Comparison of ENCODE assay signal across 2 cellular contexts in genomic region chr4:79915276-79915675, GRCh38.
TF ChIP-seq lines count a peak whose summit lies in the region.

No MANE protein-coding gene starts in this region.

TF ChIP-seq in IMR-90, 13 proteins besides CTCF, POLR2A, EP300 and RAD21 (continued from another document):
- TF ChIP-seq, protein P1, sequence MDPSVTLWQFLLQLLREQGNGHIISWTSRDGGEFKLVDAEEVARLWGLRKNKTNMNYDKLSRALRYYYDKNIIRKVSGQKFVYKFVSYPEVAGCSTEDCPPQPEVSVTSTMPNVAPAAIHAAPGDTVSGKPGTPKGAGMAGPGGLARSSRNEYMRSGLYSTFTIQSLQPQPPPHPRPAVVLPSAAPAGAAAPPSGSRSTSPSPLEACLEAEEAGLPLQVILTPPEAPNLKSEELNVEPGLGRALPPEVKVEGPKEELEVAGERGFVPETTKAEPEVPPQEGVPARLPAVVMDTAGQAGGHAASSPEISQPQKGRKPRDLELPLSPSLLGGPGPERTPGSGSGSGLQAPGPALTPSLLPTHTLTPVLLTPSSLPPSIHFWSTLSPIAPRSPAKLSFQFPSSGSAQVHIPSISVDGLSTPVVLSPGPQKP (IDR thresholded peaks at IDR 0.05; ENCODE audit: borderline replicate concordance, low read depth, low read length) = no peak
- no peak for TF ChIP-seq CEBPB (IDR thresholded peaks at IDR 0.05; ENCODE audit: low read depth, low read length)
- no peak for TF ChIP-seq RFX5 (IDR thresholded peaks at IDR 0.05; ENCODE audit: low read depth, low read length)
- no peak for TF ChIP-seq NFE2L2 (IDR thresholded peaks at IDR 0.05; ENCODE audit: low read depth, low read length)
- TF ChIP-seq MAZ (IDR thresholded peaks at IDR 0.05; ENCODE audit: borderline replicate concordance, low read depth, low read length) = no peak
- no peak for TF ChIP-seq FOS (IDR thresholded peaks at IDR 0.05; ENCODE audit: low read depth, low read length)
- TF ChIP-seq MAFK (IDR thresholded peaks at IDR 0.05; ENCODE audit: low read depth, low read length) = no peak

TF ChIP-seq in neural cell, 6 proteins besides CTCF, POLR2A, EP300 and RAD21 (continued from another document):
- TF ChIP-seq REST (IDR thresholded peaks at IDR 0.05; ENCODE audit: borderline replicate concordance) (no peak), MXI1 (conservative IDR thresholded peaks at IDR 0.05; ENCODE audit: poor library complexity, severe bottlenecking) (no peak), POLR2AphosphoS5 (IDR thresholded peaks at IDR 0.05) (no peak), SMC3 (conservative IDR thresholded peaks at IDR 0.05; ENCODE audit: poor library complexity) (no peak)
